ENCODE assay signal across 10 cellular contexts in the genomic region with DNA sequence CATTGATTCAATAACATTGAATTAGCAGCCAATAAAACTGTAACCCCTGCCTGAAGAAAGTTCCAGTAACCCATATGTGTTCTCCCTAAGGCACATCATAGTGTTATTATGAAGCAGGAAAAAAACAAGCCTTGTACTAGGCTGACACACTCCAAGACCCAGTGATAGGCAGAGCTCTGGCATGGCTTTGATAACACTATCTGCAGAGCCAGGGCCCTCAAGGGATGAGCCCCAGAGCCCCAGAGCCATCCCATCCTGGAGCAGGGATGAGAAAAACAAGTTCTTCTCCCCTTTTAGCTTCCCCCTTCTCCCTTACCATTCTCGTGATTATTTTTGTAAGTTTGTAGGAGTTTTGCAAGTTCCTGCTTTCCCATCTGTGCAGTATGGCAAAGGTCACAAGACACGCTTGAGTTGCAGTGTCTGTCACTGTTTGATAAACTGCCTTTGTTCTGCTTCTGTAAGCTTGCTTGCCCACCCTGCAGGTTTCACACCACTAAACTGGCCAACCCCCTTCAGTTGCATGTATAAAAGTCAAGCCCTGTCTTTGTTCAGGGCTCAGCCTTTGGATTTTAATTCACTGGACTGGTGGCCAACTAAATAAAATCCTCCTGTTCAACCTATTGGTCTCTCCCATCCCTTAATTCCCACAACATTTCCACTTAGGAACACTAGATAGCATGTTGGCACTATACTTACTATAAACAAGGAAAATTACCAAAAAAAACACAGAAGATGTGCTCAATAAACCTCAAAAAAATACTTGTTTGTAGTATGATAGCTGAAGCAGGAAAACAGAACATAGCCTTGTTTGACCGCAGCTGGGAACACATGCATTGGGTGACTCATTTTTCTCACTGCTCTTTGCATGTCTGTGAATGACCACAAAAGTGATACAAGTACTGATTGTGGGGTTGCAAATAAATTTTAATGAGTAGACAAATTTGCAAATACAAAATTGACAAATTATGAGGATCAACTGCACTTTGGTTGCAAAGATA. TPM values are rescaled to one million over a fixed set of nuclear protein-coding genes. Genes with fewer than 3 reads are reported as not detected.
DNase-seq lines count a peak whose midpoint lies in the region; ATAC-seq and TF ChIP-seq lines count a peak whose summit lies in the region.
"Had no signal": no experiment of that assay in that cellular context is flagged by ENCODE, and none has a peak within 500 bp of the region (broad histone marks: within the 10 kb centered on the region; RNA-seq: fewer than 3 reads in every experiment).

No MANE protein-coding gene starts in this region.

- H4K20me1 ChIP-seq in OCI-LY7 (ENCODE audit: insufficient read depth, low read length), result no peaks in the 10 kb centered on the region

- 0 out of 2 replicates have a peak overlapping the region, but pooled peaks have one; percentile 1 for H2AFZ ChIP-seq in OCI-LY7 (ENCODE audit: low read length)

- H3K9me3 ChIP-seq in OCI-LY7 (ENCODE audit: low read length), result no peaks in the 10 kb centered on the region
- H3K9me3 ChIP-seq: thoracic aorta had no signal

- H3K27ac ChIP-seq in OCI-LY7 (ENCODE audit: low read depth, low read length, poor library complexity, severe bottlenecking), result no peak overlapping the region
- H3K27ac ChIP-seq: thoracic aorta had no signal

- H3K79me2 ChIP-seq in OCI-LY7 (ENCODE audit: insufficient read depth, low read depth, low read length), result no peaks in the 10 kb centered on the region

- H3K4me3 ChIP-seq in GM06990 (replicated peaks; ENCODE audit: low read depth, low read length), result no peak overlapping the region
- H3K4me3 ChIP-seq in OCI-LY7 (ENCODE audit: low read depth, low read length, poor library complexity, severe bottlenecking), result no peak overlapping the region
- H3K4me3 ChIP-seq: thoracic aorta had no signal

- H3K36me3 ChIP-seq in GM06990 (ENCODE audit: control insufficient read depth, insufficient read depth, low read length), result no peaks in the 10 kb centered on the region
- no peaks in the 10 kb centered on the region for H3K36me3 ChIP-seq in OCI-LY7 (ENCODE audit: insufficient read depth, low read length)
- H3K36me3 ChIP-seq: thoracic aorta had no signal

- peaks cover 7% of the 10 kb centered on the region for H3K27me3 Mint-ChIP-seq in HFFc6 (ENCODE audit: insufficient read depth)

- POLR2A ChIA-PET in OCI-LY7 (lab: Charles Lee), result interaction anchor here (0.9 to 1.2 kb wide), 2 partner anchors 9 to 16 kb away, joined by 3 read pairs; no protein-coding TSS in a partner anchor

- peaks cover 10% of the 10 kb centered on the region for H3K9me3 Mint-ChIP-seq in HFFc6

- no peaks in the 10 kb centered on the region for H3K36me3 Mint-ChIP-seq in HFFc6 (ENCODE audit: low read depth)

- no TSS peak for BruUV-seq in OCI-LY7 (replicated peaks; lab: Mats Ljungman, UMichigan)

- ATAC-seq in Right ventricle myocardium inferior, result no peak

- intact Hi-C loops in OCI-LY7 (cut with micrococcal nuclease; ENCODE audit: unreplicated experiment), result no loop called here
- intact Hi-C loops in Right ventricle myocardium inferior (cut with DNase I), result no loop called here

- H3K4me2 ChIP-seq in OCI-LY7 (ENCODE audit: low read length), result no peak overlapping the region

- H3K9me2 ChIP-seq in OCI-LY7 (ENCODE audit: insufficient read depth, low read length), result no peaks in the 10 kb centered on the region

- peaks cover 27% of the 10 kb centered on the region for H3K4me1 Mint-ChIP-seq in HFFc6 (ENCODE audit: low read depth)

- H3K27ac Mint-ChIP-seq in HFFc6, result no peak overlapping the region

- H3K4me1 ChIP-seq in OCI-LY7 (ENCODE audit: insufficient read depth, low read length, poor library complexity, severe bottlenecking), result no peaks in the 10 kb centered on the region

- CTCF ChIA-PET in OCI-LY7 (lab: Charles Lee; ENCODE audit: unreplicated experiment), result no interaction called here

- no peak overlapping the region for H3K4me3 Mint-ChIP-seq in HFFc6

- DNase-seq in GM06990 (ENCODE audit: extremely low read depth, insufficient read length) (peak; percentile 25), HFFc6 (peak; percentile 69), OCI-LY7 (ENCODE audit: low spot score) (peak; percentile 30), glomerular visceral epithelial cell (ENCODE audit: extremely low spot score) (peak; percentile 64), hepatic stellate cell (ENCODE audit: low spot score) (no peak), NCI-H526 treated with DMSO at 0.1 percent for 48 hours (lab: John Stamatoyannopoulos, UW) (no peak), Right ventricle myocardium inferior (ENCODE audit: missing footprints) (no peak), NCI-H524 treated with DMSO at 0.1 percent for 48 hours (lab: John Stamatoyannopoulos, UW) (no peak)
- DNase-seq: retina had no signal

- TF ChIP-seq CTCF in GM06990 (IDR thresholded peaks at IDR 0.05; ENCODE audit: insufficient read depth, low read length, poor library complexity, severe bottlenecking) (no peak), HFFc6 (IDR thresholded peaks at IDR 0.05) (no peak), OCI-LY7 (conservative IDR thresholded peaks at IDR 0.05; ENCODE audit: low read length) (no peak)

- H3K27me3 ChIP-seq in GM06990 (replicated peaks; ENCODE audit: control insufficient read depth, insufficient read depth, low read length), result no peaks in the 10 kb centered on the region

RNA-seq across cellular contexts. Expression of gene GUCY1A2, which starts 22.5 kb away (rescaled TPM):
- total RNA-seq in HFFc6 (2021; fragmentation: NEBNext Ultra II Directional; extraction: Animal tissue kit (Norgen Biotek cat#: 25700)), result under 1 TPM in 5 of 6 experiments, not detected in 1; 0.05 to 0.21 (median 0.10) TPM
- total RNA-seq in OCI-LY7 (2014; rRNA removed; shearing (Covaris generic)), result under 0.01 TPM in 1 of 2 replicates, not detected in the other
- total RNA-seq in OCI-LY7 (2022) (not detected in 2 replicates), Right ventricle myocardium inferior (12.4 TPM)

Comparison
In these comparisons a context has a peak if more than half of its experiments do, and no peak if none do; other contexts are left out.
1. DNase-seq: peak in GM06990 (single experiment), HFFc6 (single experiment), OCI-LY7 (single experiment) and glomerular visceral epithelial cell (single experiment); none in hepatic stellate cell (single experiment), NCI-H526 treated with DMSO at 0.1 percent for 48 hours (single experiment), Right ventricle myocardium inferior (single experiment) and NCI-H524 treated with DMSO at 0.1 percent for 48 hours (single experiment).
2. RNA of gene GUCY1A2, which starts 22.5 kb away (total RNA-seq): 12.4 TPM in Right ventricle myocardium inferior (single experiment); 0.05 to 0.21 TPM in HFFc6 and under 0.01 TPM in OCI-LY7; every median in the first group is over 10 times any median in the second.